ENCODE assay signal across 10 cellular contexts in the genomic region with DNA sequence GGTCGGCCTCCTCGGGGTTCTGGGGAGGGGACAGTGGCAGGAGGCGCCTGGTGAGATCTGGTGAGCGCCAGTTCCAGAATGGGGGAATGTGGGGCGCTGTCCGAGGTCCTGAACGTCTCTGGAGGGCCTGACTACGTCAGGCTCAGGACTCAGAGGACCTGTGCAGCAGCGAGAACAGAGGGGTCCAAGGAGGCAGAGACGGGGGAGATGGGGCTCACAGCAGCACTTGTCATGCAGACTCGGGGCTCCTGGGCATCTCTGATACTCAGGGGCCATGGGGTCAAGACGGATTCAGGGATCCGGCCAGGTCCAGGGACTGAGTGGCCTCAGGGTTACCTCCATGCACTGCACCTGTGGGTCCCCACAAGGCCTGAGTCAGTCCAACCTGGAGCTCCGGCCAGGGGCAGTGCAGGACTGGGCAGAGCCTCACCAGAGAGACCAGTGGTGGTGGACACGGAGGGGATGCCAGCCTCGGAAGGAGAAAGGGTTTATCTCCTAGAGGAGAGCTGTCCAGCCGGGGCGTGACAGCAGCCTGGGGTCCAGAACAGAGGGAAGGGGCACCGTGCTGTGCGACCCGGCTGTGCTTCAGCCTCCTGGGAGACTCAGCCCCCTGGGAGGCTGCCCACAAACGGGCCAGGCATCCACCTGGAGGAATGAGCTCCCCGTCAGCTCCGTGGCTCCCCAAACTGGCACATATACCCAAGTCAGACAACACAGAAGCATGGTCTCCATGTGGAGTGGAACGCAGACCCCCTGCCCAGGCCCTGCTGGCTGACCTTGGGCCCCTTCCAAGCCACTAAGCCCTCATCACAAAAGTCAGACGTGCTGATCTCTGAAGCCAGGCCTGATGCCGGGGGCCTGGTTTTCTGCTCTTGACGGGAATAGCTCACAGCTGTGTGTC.
A peak's percentile ranks its signal among the peaks of the same experiment; 100 is the strongest.
DNase-seq lines count a peak whose midpoint lies in the region; ATAC-seq, FAIRE-seq and TF ChIP-seq lines count a peak whose summit lies in the region.
"Had no signal": no experiment of that assay in that cellular context is flagged by ENCODE, and none has a peak within 500 bp of the region (broad histone marks: within the 10 kb centered on the region; RNA-seq: fewer than 3 reads in every experiment).

No MANE protein-coding gene starts in this region.

- no peak overlapping the region for H3K4me3 ChIP-seq in RWPE2 (ENCODE audit: severe bottlenecking)
- H3K4me3 ChIP-seq: testis had no signal

- FAIRE-seq in D721Med (lab: Jason Lieb, UNC), result no peak

- DNase-seq in A172 (ENCODE audit: low spot score), result peak; percentile 4
- peak; percentile 85 for DNase-seq in ELF-1 (ENCODE audit: low read depth, low spot score)
- DNase-seq in RWPE2 (ENCODE audit: low spot score), result peak; percentile 46
- DNase-seq in iPS-NIHi7 (ENCODE audit: extremely low spot score), result peak; percentile 93
- DNase-seq in GOT3 (lab: John Stamatoyannopoulos, UW), result no peak
- DNase-seq in D721Med (ENCODE audit: insufficient read length, low spot score), result no peak
- no peak for DNase-seq in NCI-H526 (lab: John Stamatoyannopoulos, UW)
- DNase-seq in HCEC 1CT, result no peak
- DNase-seq: amniotic stem cell, testis had no signal

- no peaks in the 10 kb centered on the region for H3K9me3 ChIP-seq in RWPE2 (ENCODE audit: severe bottlenecking)
- H3K9me3 ChIP-seq: testis had no signal

- H3K36me3 ChIP-seq in RWPE2 (ENCODE audit: low read depth), result no peaks in the 10 kb centered on the region

- H3K27ac ChIP-seq in RWPE2 (ENCODE audit: poor library complexity, severe bottlenecking), result no peak overlapping the region
- H3K27ac ChIP-seq: testis had no signal

- no peaks in the 10 kb centered on the region for H3K27me3 ChIP-seq in RWPE2 (ENCODE audit: insufficient read depth, poor library complexity, severe bottlenecking)
- H3K27me3 ChIP-seq: testis had no signal

- ATAC-seq in RWPE2 (ENCODE audit: low read depth), result 0 out of 3 replicates have a peak, but pooled peaks have one; percentile 33

- TF ChIP-seq CTCF in RWPE2 (IDR thresholded peaks at IDR 0.05; ENCODE audit: poor library complexity, severe bottlenecking), result no peak
- TF ChIP-seq CTCF in D721Med (IDR thresholded peaks at IDR 0.05; ENCODE audit: insufficient read depth, missing control alignments), result no peak

- H3K4me1 ChIP-seq in RWPE2 (ENCODE audit: insufficient read depth, poor library complexity, severe bottlenecking), result no peaks in the 10 kb centered on the region
- H3K4me1 ChIP-seq: testis had no signal

Comparison
In these comparisons a context has a peak if more than half of its experiments do, and no peak if none do; other contexts are left out.
1. DNase-seq: peak in A172 (single experiment), ELF-1 (single experiment), RWPE2 (single experiment) and iPS-NIHi7 (single experiment); none in GOT3 (single experiment), D721Med (single experiment), NCI-H526 (0 of 2) and HCEC 1CT (single experiment).